Comparison of ENCODE assay signal across 17 cellular contexts in the genomic region with DNA sequence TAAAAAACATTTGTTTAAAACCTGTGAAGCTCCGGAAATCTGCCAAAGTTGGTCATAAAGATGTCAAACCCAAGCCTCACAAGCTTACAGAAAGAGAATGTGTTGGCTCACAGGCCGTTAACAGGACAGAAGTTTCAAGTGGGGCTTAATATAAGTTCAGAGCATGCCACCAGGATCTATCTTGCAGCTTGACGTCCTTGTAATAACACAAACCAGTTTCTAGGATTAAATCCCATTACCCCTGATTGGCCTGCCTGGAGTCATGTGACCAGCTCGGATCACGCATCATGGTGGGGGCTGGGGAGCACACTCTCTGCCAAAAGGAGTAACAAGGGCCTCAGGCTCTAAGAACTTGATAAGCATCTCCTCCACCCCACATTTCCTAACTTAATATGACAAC. TPM values are rescaled to one million over a fixed set of nuclear protein-coding genes. Genes with fewer than 3 reads are reported as not detected.
DNase-seq lines count a peak whose midpoint lies in the region; ATAC-seq and TF ChIP-seq lines count a peak whose summit lies in the region.
"Had no signal": no experiment of that assay in that cellular context is flagged by ENCODE, and none has a peak within 500 bp of the region (broad histone marks: within the 10 kb centered on the region; RNA-seq: fewer than 3 reads in every experiment).

No MANE protein-coding gene starts in this region.

- H3K36me3 Mint-ChIP-seq in effector memory CD8-positive, alpha-beta T cell (ENCODE audit: insufficient read depth): no peaks in the 10 kb centered on the region

- H3K27me3 Mint-ChIP-seq in effector memory CD8-positive, alpha-beta T cell: peaks cover 3% of the 10 kb centered on the region in 2 donors

- H3K4me1 ChIP-seq in hepatocyte (ENCODE audit: insufficient read depth) (no peaks in the 10 kb centered on the region), OCI-LY7 (ENCODE audit: insufficient read depth, low read length, poor library complexity, severe bottlenecking) (no peaks in the 10 kb centered on the region)

- TF ChIP-seq CTCF in hepatocyte (IDR thresholded peaks at IDR 0.05; ENCODE audit: poor library complexity): no peak
- no peak for TF ChIP-seq CTCF in OCI-LY7 (conservative IDR thresholded peaks at IDR 0.05; ENCODE audit: low read length)

- H3K4me2 ChIP-seq in hepatocyte (no peak overlapping the region), OCI-LY7 (ENCODE audit: low read length) (no peak overlapping the region)

- H3K9me2 ChIP-seq in hepatocyte (replicated peaks; ENCODE audit: insufficient read depth) (no peaks in the 10 kb centered on the region), OCI-LY7 (ENCODE audit: insufficient read depth, low read length) (no peaks in the 10 kb centered on the region)

- H4K20me1 ChIP-seq in hepatocyte (ENCODE audit: insufficient read depth, poor library complexity, severe bottlenecking) (no peaks in the 10 kb centered on the region), OCI-LY7 (ENCODE audit: insufficient read depth, low read length) (no peaks in the 10 kb centered on the region)

- no peak overlapping the region for H2AFZ ChIP-seq in hepatocyte
- no peak overlapping the region for H2AFZ ChIP-seq in OCI-LY7 (ENCODE audit: low read length)

- H3K27me3 ChIP-seq in hepatocyte: no peaks in the 10 kb centered on the region
- H3K27me3 ChIP-seq: transverse colon had no signal

- 38% methylated on average over 5 of the region's 5 CpGs for WGBS in hepatocyte (ENCODE audit: low lambda C conversion rate, missing lambda C conversion rate)

- H3K27ac Mint-ChIP-seq in effector memory CD8-positive, alpha-beta T cell: no peak overlapping the region
- H3K27ac Mint-ChIP-seq: activated CD8-positive, alpha-beta T cell treated with anti-CD3 and anti-CD28 coated beads, Interleukin-2, amount 10 ng/mL, durations not matched to agents 7 days and 5 days; activated T-helper 1 cell treated with anti-CD3 and anti-CD28 coated beads, Interleukin-12 subunit alpha, Interleukin-12 subunit beta, Interleukin-2, Interleukin-4 antibody, amounts not matched to agents 30 ng/mL and 10 ng/mL and 1 ng/mL, durations not matched to agents 14 hours and 24 hours and 36 hours had no signal

- CTCF ChIA-PET in HEK293T (lab: Yijun Ruan, JAX): no interaction called here
- CTCF ChIA-PET in OCI-LY7 (lab: Charles Lee; ENCODE audit: unreplicated experiment): no interaction called here

- H3K4me3 ChIP-seq in hepatocyte (no peak overlapping the region), OCI-LY7 (ENCODE audit: low read depth, low read length, poor library complexity, severe bottlenecking) (no peak overlapping the region)
- H3K4me3 ChIP-seq: transverse colon had no signal

- no peak for ATAC-seq in GM18868 (IDR thresholded peaks at IDR 0.05; ENCODE audit: unreplicated experiment)
- no peak for ATAC-seq in effector memory CD8-positive, alpha-beta T cell (replicated peaks)
- ATAC-seq: activated CD8-positive, alpha-beta T cell treated with anti-CD3 and anti-CD28 coated beads, Interleukin-2, amount 10 ng/mL, durations not matched to agents 7 days and 5 days had no signal

- peak; percentile 19 for DNase-seq in A172 (ENCODE audit: low spot score)
- DNase-seq in HEK293T (ENCODE audit: extremely low spot score): peak; percentile 25
- DNase-seq in SHP77 treated with DMSO at 0.1 percent for 48 hours (lab: John Stamatoyannopoulos, UW): peak; percentile 50
- DNase-seq in hepatocyte (ENCODE audit: low spot score): peak; percentile 62
- no peak for DNase-seq in OCI-LY7 (ENCODE audit: low spot score)
- DNase-seq in hippocampal formation (lab: John Stamatoyannopoulos, UW): no peak
- no peak for DNase-seq in effector memory CD8-positive, alpha-beta T cell
- DNase-seq: activated CD8-positive, alpha-beta T cell treated with anti-CD3 and anti-CD28 coated beads, Interleukin-2, amount 10 ng/mL, durations not matched to agents 7 days and 5 days; cerebellar nuclear complex; COR-L47; Karpas-422; mesendoderm; NCI-H1436; NCI-H345; transverse colon had no signal

- no TSS peak for BruUV-seq in OCI-LY7 (replicated peaks; lab: Mats Ljungman, UMichigan)

- H3K79me2 ChIP-seq in hepatocyte (no peaks in the 10 kb centered on the region), OCI-LY7 (ENCODE audit: insufficient read depth, low read depth, low read length) (no peaks in the 10 kb centered on the region)

- peaks cover 0 to 2% of the 10 kb centered on the region in 2 donors for H3K9me3 Mint-ChIP-seq in effector memory CD8-positive, alpha-beta T cell
- H3K9me3 Mint-ChIP-seq: activated T-helper 1 cell treated with anti-CD3 and anti-CD28 coated beads, Interleukin-12 subunit alpha, Interleukin-12 subunit beta, Interleukin-2, Interleukin-4 antibody, amounts not matched to agents 30 ng/mL and 10 ng/mL and 1 ng/mL, durations not matched to agents 14 hours and 24 hours and 36 hours had no signal

- no peaks in the 10 kb centered on the region for H3K9me3 ChIP-seq in hepatocyte (ENCODE audit: low read depth)
- H3K9me3 ChIP-seq in OCI-LY7 (ENCODE audit: low read length): no peaks in the 10 kb centered on the region
- H3K9me3 ChIP-seq: transverse colon had no signal

- no peaks in the 10 kb centered on the region for H3K36me3 ChIP-seq in hepatocyte (replicated peaks; ENCODE audit: insufficient read depth, low read depth)
- no peaks in the 10 kb centered on the region for H3K36me3 ChIP-seq in OCI-LY7 (ENCODE audit: insufficient read depth, low read length)
- H3K36me3 ChIP-seq: transverse colon had no signal

- no peaks in the 10 kb centered on the region for H3K4me1 Mint-ChIP-seq in effector memory CD8-positive, alpha-beta T cell (ENCODE audit: low read depth in 2 of 2)

- peak overlapping the region; percentile 28 for H3K27ac ChIP-seq in hepatocyte
- no peak overlapping the region for H3K27ac ChIP-seq in OCI-LY7 (ENCODE audit: low read depth, low read length, poor library complexity, severe bottlenecking)
- H3K27ac ChIP-seq: transverse colon had no signal

- no peak overlapping the region for H3K4me3 Mint-ChIP-seq in effector memory CD8-positive, alpha-beta T cell
- H3K4me3 Mint-ChIP-seq: activated CD8-positive, alpha-beta T cell treated with anti-CD3 and anti-CD28 coated beads, Interleukin-2, amount 10 ng/mL, durations not matched to agents 7 days and 5 days; activated T-helper 1 cell treated with anti-CD3 and anti-CD28 coated beads, Interleukin-12 subunit alpha, Interleukin-12 subunit beta, Interleukin-2, Interleukin-4 antibody, amounts not matched to agents 30 ng/mL and 10 ng/mL and 1 ng/mL, durations not matched to agents 14 hours and 24 hours and 36 hours had no signal

- POLR2A ChIA-PET in HEK293T (lab: Yijun Ruan, JAX) (no interaction called here), OCI-LY7 (lab: Charles Lee) (interaction anchor here (0.5 kb wide), 1 partner anchor 24 kb away, joined by 6 read pairs; no protein-coding TSS in a partner anchor)

- intact Hi-C loops in OCI-LY7 (cut with micrococcal nuclease; ENCODE audit: unreplicated experiment): no loop called here

TF ChIP-seq in HEK293T, 16 proteins besides CTCF, POLR2A, EP300 and RAD21:
- no peak for TF ChIP-seq HDGF (IDR thresholded peaks at IDR 0.05; ENCODE audit: borderline replicate concordance)
- TF ChIP-seq NFRKB (IDR thresholded peaks at IDR 0.05): no peak
- TF ChIP-seq FOXK2 (IDR thresholded peaks at IDR 0.05): no peak
- TF ChIP-seq L3MBTL2 (conservative IDR thresholded peaks at IDR 0.05): peak; percentile 36; the same call in 1 of the 2 replicates

RNA-seq across cellular contexts. Expression of a gene that starts 38.9 kb away (rescaled TPM):
- 1.7 and 2.2 TPM in 2 replicates for total RNA-seq in A172 (2014; rRNA removed; shearing (Covaris generic))
- total RNA-seq in hepatocyte: 14.0 and 14.2 TPM in 2 replicates
- 21.8 and 23.0 TPM in 2 replicates for polyA plus RNA-seq in hepatocyte
- 0.06 and 0.26 TPM in 2 replicates for total RNA-seq in OCI-LY7 (2014; rRNA removed; shearing (Covaris generic))
- total RNA-seq in OCI-LY7 (2022): not detected in 2 replicates
- total RNA-seq: activated CD8-positive, alpha-beta T cell treated with anti-CD3 and anti-CD28 coated beads, Interleukin-2, amount 10 ng/mL, durations not matched to agents 7 days and 5 days; activated T-helper 1 cell treated with anti-CD3 and anti-CD28 coated beads, Interleukin-12 subunit alpha, Interleukin-12 subunit beta, Interleukin-2, Interleukin-4 antibody, amounts not matched to agents 30 ng/mL and 10 ng/mL and 1 ng/mL, durations not matched to agents 14 hours and 24 hours and 36 hours had no signal

Comparison
In these comparisons a context has a peak if more than half of its experiments do, and no peak if none do; other contexts are left out.
1. DNase-seq: peak in A172 (single experiment), HEK293T (single experiment), SHP77 treated with DMSO at 0.1 percent for 48 hours (single experiment) and hepatocyte (single experiment); none in OCI-LY7 (single experiment), hippocampal formation (0 of 2) and effector memory CD8-positive, alpha-beta T cell (0 of 3).